Comparison of ENCODE assay signal across 1 cellular context in the genomic region with DNA sequence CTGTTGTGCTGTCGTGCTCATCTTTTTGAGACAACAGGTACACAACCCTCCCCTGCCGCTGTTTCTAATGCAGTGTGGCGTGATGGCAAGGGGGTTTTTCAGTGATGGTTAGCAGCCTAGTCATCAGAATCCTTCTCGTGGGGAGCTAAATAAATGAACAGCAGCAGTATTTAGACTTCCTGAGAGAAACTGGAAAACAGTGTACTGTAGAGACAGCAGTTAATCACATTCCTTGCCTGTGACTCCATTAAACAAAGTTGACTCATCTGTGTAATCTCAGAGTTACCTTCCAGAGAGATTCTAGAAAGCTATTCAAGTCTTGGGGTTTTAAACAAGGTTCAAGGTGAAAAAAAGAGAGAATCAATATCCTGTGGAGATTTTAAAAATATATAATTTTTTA.
TF ChIP-seq lines count a peak whose summit lies in the region.

No MANE protein-coding gene starts in this region.

TF ChIP-seq in IMR-90, 13 proteins besides CTCF, POLR2A, EP300 and RAD21:
- no peak for TF ChIP-seq NFE2L2 (IDR thresholded peaks at IDR 0.05; ENCODE audit: low read depth, low read length)
- TF ChIP-seq, protein P1, sequence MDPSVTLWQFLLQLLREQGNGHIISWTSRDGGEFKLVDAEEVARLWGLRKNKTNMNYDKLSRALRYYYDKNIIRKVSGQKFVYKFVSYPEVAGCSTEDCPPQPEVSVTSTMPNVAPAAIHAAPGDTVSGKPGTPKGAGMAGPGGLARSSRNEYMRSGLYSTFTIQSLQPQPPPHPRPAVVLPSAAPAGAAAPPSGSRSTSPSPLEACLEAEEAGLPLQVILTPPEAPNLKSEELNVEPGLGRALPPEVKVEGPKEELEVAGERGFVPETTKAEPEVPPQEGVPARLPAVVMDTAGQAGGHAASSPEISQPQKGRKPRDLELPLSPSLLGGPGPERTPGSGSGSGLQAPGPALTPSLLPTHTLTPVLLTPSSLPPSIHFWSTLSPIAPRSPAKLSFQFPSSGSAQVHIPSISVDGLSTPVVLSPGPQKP (IDR thresholded peaks at IDR 0.05; ENCODE audit: borderline replicate concordance, low read depth, low read length), result no peak
- no peak for TF ChIP-seq RCOR1 (IDR thresholded peaks at IDR 0.05; ENCODE audit: insufficient replicate concordance, low read length)
- no peak for TF ChIP-seq MXI1 (IDR thresholded peaks at IDR 0.05; ENCODE audit: borderline replicate concordance, low read depth, low read length)
- peak; percentile 77 for TF ChIP-seq FOS (IDR thresholded peaks at IDR 0.05; ENCODE audit: low read depth, low read length)
- TF ChIP-seq CHD1 (IDR thresholded peaks at IDR 0.05; ENCODE audit: low read depth, low read length), result no peak
- no peak for TF ChIP-seq RFX5 (IDR thresholded peaks at IDR 0.05; ENCODE audit: low read depth, low read length)
- no peak for TF ChIP-seq MAZ (IDR thresholded peaks at IDR 0.05; ENCODE audit: borderline replicate concordance, low read depth, low read length)
- no peak for TF ChIP-seq SMC3 (IDR thresholded peaks at IDR 0.05; ENCODE audit: low read depth, low read length)
- TF ChIP-seq CEBPB (IDR thresholded peaks at IDR 0.05; ENCODE audit: low read depth, low read length), result no peak
- TF ChIP-seq, protein P2, sequence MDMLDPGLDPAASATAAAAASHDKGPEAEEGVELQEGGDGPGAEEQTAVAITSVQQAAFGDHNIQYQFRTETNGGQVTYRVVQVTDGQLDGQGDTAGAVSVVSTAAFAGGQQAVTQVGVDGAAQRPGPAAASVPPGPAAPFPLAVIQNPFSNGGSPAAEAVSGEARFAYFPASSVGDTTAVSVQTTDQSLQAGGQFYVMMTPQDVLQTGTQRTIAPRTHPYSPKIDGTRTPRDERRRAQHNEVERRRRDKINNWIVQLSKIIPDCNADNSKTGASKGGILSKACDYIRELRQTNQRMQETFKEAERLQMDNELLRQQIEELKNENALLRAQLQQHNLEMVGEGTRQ (IDR thresholded peaks at IDR 0.05; ENCODE audit: low read depth, low read length), result no peak
- peak; percentile 43; the same call in 1 of the 2 replicates for TF ChIP-seq MAFK (IDR thresholded peaks at IDR 0.05; ENCODE audit: low read depth, low read length)
